In genomic region chr10:101217450-101218281, GRCh38 we compare ENCODE assay signal across 1 cellular context.
TF ChIP-seq lines count a peak whose summit lies in the region.

No MANE protein-coding gene starts in this region.

TF ChIP-seq in HepG2, 621 proteins besides CTCF, POLR2A, EP300 and RAD21 (continued from another document):
- TF ChIP-seq REST (IDR thresholded peaks at IDR 0.05; ENCODE audit: borderline replicate concordance in 1 of 2, low read depth in 1 of 2, low read length in 2 of 2) (no peak), TCF12 (IDR thresholded peaks at IDR 0.05) (no peak), TCF12 (CRISPR knock-in tag; IDR thresholded peaks at IDR 0.05) (no peak), TP53 (CRISPR knock-in tag; conservative IDR thresholded peaks at IDR 0.05) (no peak), STAT6 (CRISPR knock-in tag; IDR thresholded peaks at IDR 0.05; ENCODE audit: borderline replicate concordance) (no peak), ZNF567 (CRISPR knock-in tag; IDR thresholded peaks at IDR 0.05; ENCODE audit: borderline replicate concordance) (no peak), DMTF1 (CRISPR knock-in tag; IDR thresholded peaks at IDR 0.05) (no peak), ZNF605 (CRISPR knock-in tag; IDR thresholded peaks at IDR 0.05) (no peak), SP1 (IDR thresholded peaks at IDR 0.05) (no peak), SP1 (CRISPR knock-in tag; IDR thresholded peaks at IDR 0.05) (no peak), YEATS4 (CRISPR knock-in tag; IDR thresholded peaks at IDR 0.05; ENCODE audit: borderline replicate concordance) (no peak), KLF12 (CRISPR knock-in tag; IDR thresholded peaks at IDR 0.05; ENCODE audit: borderline replicate concordance) (no peak), WIZ (CRISPR knock-in tag; IDR thresholded peaks at IDR 0.05) (no peak), JUNB (CRISPR knock-in tag; IDR thresholded peaks at IDR 0.05; ENCODE audit: borderline replicate concordance) (no peak)
TF ChIP-seq in HepG2: peak in this region for 25.
